18 cellular contexts compared by ENCODE assay signal in genomic region chr13:43939149-43939548, GRCh38. TPM values are rescaled to one million over a fixed set of nuclear protein-coding genes. Genes with fewer than 3 reads are reported as not detected.
"Had no signal": no experiment of that assay in that cellular context is flagged by ENCODE, and none has a peak within 500 bp of the region (broad histone marks: within the 10 kb centered on the region; RNA-seq: fewer than 3 reads in every experiment).

No MANE protein-coding gene starts in this region.

- H3K9me3 ChIP-seq: gastroesophageal sphincter, heart left ventricle, left ventricle myocardium inferior, neutrophil, pancreas, suprapubic skin had no signal

- H3K4me1 ChIP-seq: pancreas had no signal

- H3K27me3 ChIP-seq: gastroesophageal sphincter, neutrophil, pancreas, suprapubic skin had no signal

- H3K27ac ChIP-seq: left ventricle myocardium inferior, neutrophil, pancreas, suprapubic skin had no signal

- ATAC-seq: activated naive CD8-positive, alpha-beta T cell treated with anti-CD3 and anti-CD28 coated beads, Interleukin-2, amount 50 U/mL, for 24 hours; activated T-cell treated with anti-CD3 and anti-CD28 coated beads, Interleukin-2, amount 50 U/mL, for 4 hours; gastroesophageal sphincter; naive thymus-derived CD4-positive, alpha-beta T cell had no signal

- H3K36me3 ChIP-seq: gastroesophageal sphincter, heart left ventricle, left ventricle myocardium inferior, neutrophil, pancreas, suprapubic skin had no signal

- DNase-seq: activated CD4-positive, alpha-beta T cell treated with anti-CD3 and anti-CD28 coated beads, Interleukin-2, amount 50 U/mL, for 1 hour; activated CD4-positive, CD25-positive, alpha-beta regulatory T cell treated with anti-CD3 and anti-CD28 coated beads, Interleukin-2, amount 50 U/mL, for 72 hours; activated CD8-positive, alpha-beta memory T cell treated with anti-CD3 and anti-CD28 coated beads, Interleukin-2, amount 50 U/mL, for 4 hours; activated effector memory CD4-positive, alpha-beta T cell treated with Interleukin-2 at 50 U/mL for 16 hours; activated naive CD4-positive, alpha-beta T cell treated with anti-CD3 and anti-CD28 coated beads, Interleukin-2, amount 10 ng/mL, durations not matched to agents 7 days and 5 days; activated naive CD8-positive, alpha-beta T cell treated with anti-CD3 and anti-CD28 coated beads, Interleukin-2, amount 50 U/mL, for 24 hours; activated T-cell treated with anti-CD3 and anti-CD28 coated beads, Interleukin-2, amount 50 U/mL, for 4 hours; aorta; cortex of kidney; erythroblast; heart left ventricle; kidney; left ventricle myocardium inferior; naive thymus-derived CD4-positive, alpha-beta T cell; pancreas had no signal

- H3K4me3 ChIP-seq: gastroesophageal sphincter, heart left ventricle, left ventricle myocardium inferior, pancreas, suprapubic skin had no signal

RNA-seq across cellular contexts. Expression of gene CCDC122, which starts 59.6 kb away (rescaled TPM):
- polyA plus RNA-seq: naive thymus-derived CD4-positive, alpha-beta T cell had no signal
